Comparison of ENCODE assay signal across 21 cellular contexts in the genomic region with DNA sequence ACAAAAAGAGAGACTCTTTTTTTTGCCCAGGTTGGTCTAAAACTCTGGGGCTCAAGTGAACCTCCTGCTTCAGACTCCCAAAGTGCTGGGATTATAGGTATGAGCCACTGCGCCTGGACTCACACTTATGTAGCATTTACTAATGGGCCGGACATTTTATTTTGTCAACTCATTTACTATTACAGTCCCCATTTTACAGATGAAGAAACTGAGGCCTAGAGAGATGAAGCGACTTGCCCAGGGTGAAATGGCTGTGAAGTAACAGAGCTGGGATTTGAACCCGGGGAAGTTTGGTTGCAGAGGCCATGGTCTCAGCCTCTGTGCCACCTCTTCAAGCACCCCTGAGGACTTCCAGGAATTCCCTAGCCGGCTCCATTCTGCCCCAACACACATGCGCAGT. TPM values are rescaled to one million over a fixed set of nuclear protein-coding genes. Genes with fewer than 3 reads are reported as not detected.
DNase-seq lines count a peak whose midpoint lies in the region; TF ChIP-seq lines count a peak whose summit lies in the region.
"Had no signal": no experiment of that assay in that cellular context is flagged by ENCODE, and none has a peak within 500 bp of the region (broad histone marks: within the 10 kb centered on the region; RNA-seq: fewer than 3 reads in every experiment).

No MANE protein-coding gene starts in this region.

- H3K4me1 ChIP-seq in OCI-LY1 (ENCODE audit: insufficient read depth, low read length, severe bottlenecking) = peaks cover 17% of the 10 kb centered on the region
- H3K4me1 ChIP-seq: A549, BE2C, Caco-2 had no signal

- H3K9me2 ChIP-seq in OCI-LY1 (ENCODE audit: low read depth, low read length) = no peaks in the 10 kb centered on the region

- peak overlapping the region; percentile 8; the same call in 1 of the 2 replicates for H3K4me2 ChIP-seq in OCI-LY1 (ENCODE audit: low read length)
- H3K4me2 ChIP-seq: A549; BLaER1 treated with 17β-estradiol and CSF1 and Interleukin-3, amounts not matched to agents 10 nM and 100 nM had no signal

- peaks cover 12% of the 10 kb centered on the region for H3K4me1 Mint-ChIP-seq in CD14-positive monocyte
- H3K4me1 Mint-ChIP-seq in nephron progenitor cell = no peaks in the 10 kb centered on the region
- H3K4me1 Mint-ChIP-seq: CD4-positive, CD25-positive, alpha-beta regulatory T cell had no signal

- H3K36me3 Mint-ChIP-seq in CD14-positive monocyte (peaks cover 0 to 2% of the 10 kb centered on the region in 2 donors), nephron progenitor cell (ENCODE audit: low read depth) (no peaks in the 10 kb centered on the region)
- H3K36me3 Mint-ChIP-seq: CD4-positive, CD25-positive, alpha-beta regulatory T cell; CD8-positive, alpha-beta T cell had no signal

- no peak overlapping the region for H3K4me3 ChIP-seq in OCI-LY1 (ENCODE audit: low read depth, low read length, poor library complexity, severe bottlenecking)
- H3K4me3 ChIP-seq: A549; BLaER1 treated with 17β-estradiol and CSF1 and Interleukin-3, amounts not matched to agents 10 nM and 100 nM; GM12878; GM23248 had no signal

- DNase-seq in CD14-positive monocyte (ENCODE audit: low spot score) = no peak
- DNase-seq in nephron progenitor cell = no peak
- no peak for DNase-seq in SHP77 treated with DMSO at 0.1 percent for 48 hours (lab: John Stamatoyannopoulos, UW)
- no peak for DNase-seq in stimulated activated CD4-positive, alpha-beta T cell treated with anti-CD3 and anti-CD28 coated beads, Interleukin-2, amount 100 ng/mL, for 24 hours
- DNase-seq in activated gamma-delta T cell (lab: John Stamatoyannopoulos, UW) = no peak
- DNase-seq: 8988T; ACHN; BE2C; Caco-2; CD4-positive, CD25-positive, alpha-beta regulatory T cell; CD8-positive, alpha-beta T cell; DMS153; DMS79; EL; GDM1; GM23248; HCEC 1CT had no signal

- TF ChIP-seq CTCF in CD14-positive monocyte (IDR thresholded peaks at IDR 0.05) = no peak
- no peak for TF ChIP-seq CTCF in OCI-LY1 (IDR thresholded peaks at IDR 0.05; ENCODE audit: low read length)
- no peak for TF ChIP-seq CTCF in nephron progenitor cell (IDR thresholded peaks at IDR 0.05)

- no peaks in the 10 kb centered on the region for H3K9me3 ChIP-seq in OCI-LY1 (ENCODE audit: low read length)
- H3K9me3 ChIP-seq: A549; BE2C; BLaER1 treated with 17β-estradiol and CSF1 and Interleukin-3, amounts not matched to agents 10 nM and 100 nM; Caco-2 had no signal

- no peak overlapping the region for H3K4me3 Mint-ChIP-seq in CD14-positive monocyte
- H3K4me3 Mint-ChIP-seq in nephron progenitor cell = no peak overlapping the region
- H3K4me3 Mint-ChIP-seq: CD4-positive, CD25-positive, alpha-beta regulatory T cell; CD8-positive, alpha-beta T cell had no signal

- peak overlapping the region; percentile 48 for H3K27ac ChIP-seq in OCI-LY1 (ENCODE audit: low read depth, low read length, poor library complexity, severe bottlenecking)
- H3K27ac ChIP-seq: A549; BLaER1 treated with 17β-estradiol and CSF1 and Interleukin-3, amounts not matched to agents 10 nM and 100 nM; GM23248 had no signal

- H3K27me3 Mint-ChIP-seq in CD14-positive monocyte (ENCODE audit: low read depth in 3 of 3) (peaks cover 2 to 10% (median 2%) of the 10 kb centered on the region in 3 donors), nephron progenitor cell (ENCODE audit: low read depth, poor library complexity) (no peaks in the 10 kb centered on the region)
- H3K27me3 Mint-ChIP-seq: CD4-positive, CD25-positive, alpha-beta regulatory T cell had no signal

- no peaks in the 10 kb centered on the region for H3K36me3 ChIP-seq in OCI-LY1 (ENCODE audit: insufficient read depth, low read length)
- H3K36me3 ChIP-seq: BE2C; BLaER1 treated with 17β-estradiol and CSF1 and Interleukin-3, amounts not matched to agents 10 nM and 100 nM had no signal

- intact Hi-C loops in CD14-positive monocyte (cut with micrococcal nuclease) = no loop called here

- H3K9ac ChIP-seq in OCI-LY1 (ENCODE audit: low read length) = no peak overlapping the region
- H3K9ac ChIP-seq: BLaER1 treated with 17β-estradiol and CSF1 and Interleukin-3, amounts not matched to agents 10 nM and 100 nM; GM23248 had no signal

- H3K79me2 ChIP-seq in OCI-LY1 (ENCODE audit: insufficient read depth, low read length) = no peaks in the 10 kb centered on the region

- no peaks in the 10 kb centered on the region for H4K20me1 ChIP-seq in OCI-LY1 (ENCODE audit: insufficient read depth, low read length)
- H4K20me1 ChIP-seq: BLaER1 treated with 17β-estradiol and CSF1 and Interleukin-3, amounts not matched to agents 10 nM and 100 nM had no signal

- no peak overlapping the region for H2AFZ ChIP-seq in OCI-LY1 (ENCODE audit: low read length)
- H2AFZ ChIP-seq: GM23248 had no signal

- H3K27me3 ChIP-seq in OCI-LY1 (ENCODE audit: insufficient read depth, low read length) = no peaks in the 10 kb centered on the region
- H3K27me3 ChIP-seq: BLaER1 treated with 17β-estradiol and CSF1 and Interleukin-3, amounts not matched to agents 10 nM and 100 nM had no signal

- H3F3A ChIP-seq in OCI-LY1 (ENCODE audit: insufficient read depth, low read length) = no peaks in the 10 kb centered on the region

- peaks cover 0 to 2% (median 0%) of the 10 kb centered on the region in 7 donors for H3K9me3 Mint-ChIP-seq in CD14-positive monocyte
- no peaks in the 10 kb centered on the region for H3K9me3 Mint-ChIP-seq in nephron progenitor cell
- H3K9me3 Mint-ChIP-seq: CD4-positive, CD25-positive, alpha-beta regulatory T cell; CD8-positive, alpha-beta T cell had no signal

- H3K27ac Mint-ChIP-seq in CD14-positive monocyte (peak overlapping the region in 5 of 7 donors; percentile 30 to 76 (median 62)), nephron progenitor cell (peak overlapping the region; percentile 61)
- H3K27ac Mint-ChIP-seq: CD8-positive, alpha-beta T cell had no signal

RNA-seq across cellular contexts. Expression of gene HPD, which starts 9.4 kb away (rescaled TPM):
- polyA plus RNA-seq in CD14-positive monocyte = under 1 TPM in 1 of 2 donors, not detected in 1; 0.75 TPM
- polyA plus RNA-seq: CD4-positive, CD25-positive, alpha-beta regulatory T cell; GM23248 had no signal

RNA-seq across cellular contexts. Expression of gene PSMD9, which starts 39.4 kb away (rescaled TPM):
- polyA plus RNA-seq in CD14-positive monocyte = 10 to 100 TPM; 89.6 to 93.3 TPM

RNA-seq across cellular contexts. Expression of gene SETD1B, which starts 45.4 kb away (rescaled TPM):
- under 1 TPM; 0.28 to 0.60 TPM for polyA plus RNA-seq in CD14-positive monocyte

RNA-seq across cellular contexts. Expression of gene RHOF, which starts 55.7 kb away (rescaled TPM):
- polyA plus RNA-seq in CD14-positive monocyte = 10 to 100 TPM in 1 of 2 donors, 1 to 10 TPM in 1; 7.1 to 13.6 TPM
